ENCODE assay signal across 27 cellular contexts in the genomic region with DNA sequence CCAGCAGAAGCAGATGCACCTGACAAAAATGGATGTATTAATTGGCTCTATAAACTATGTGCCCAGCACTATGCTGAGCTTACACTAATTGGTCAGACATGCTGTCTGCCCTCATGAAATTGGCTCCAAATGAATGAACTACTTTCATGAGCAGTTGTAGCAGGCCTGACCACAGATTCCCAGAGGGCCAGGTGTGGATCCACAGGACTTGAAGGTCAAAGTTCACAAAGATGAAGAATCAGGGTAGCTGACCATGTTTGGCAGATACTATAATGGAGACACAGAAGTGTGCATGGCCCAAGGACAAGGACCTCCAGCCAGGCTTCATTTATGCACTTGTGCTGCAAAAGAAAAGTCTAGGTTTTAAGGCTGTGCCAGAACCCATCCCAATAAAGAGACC. TPM values are rescaled to one million over a fixed set of nuclear protein-coding genes. Genes with fewer than 3 reads are reported as not detected.
"Had no signal": no experiment of that assay in that cellular context is flagged by ENCODE, and none has a peak within 500 bp of the region (broad histone marks: within the 10 kb centered on the region; RNA-seq: fewer than 3 reads in every experiment).

No MANE protein-coding gene starts in this region.

- H3K36me3 Mint-ChIP-seq: WTC11 had no signal

- H3K27ac Mint-ChIP-seq: IgD-negative memory B cell, T-helper 17 cell, WTC11 had no signal

- H3K27me3 Mint-ChIP-seq: activated CD4-positive, alpha-beta T cell treated with anti-CD3 and anti-CD28 coated beads, Interleukin-2, amount 10 ng/mL, durations not matched to agents 24 days and 14 days; activated naive CD8-positive, alpha-beta T cell treated with anti-CD3 and anti-CD28 coated beads, Interleukin-2, amount 10 ng/mL, durations not matched to agents 7 days and 5 days; IgD-negative memory B cell had no signal

- H3K9me3 Mint-ChIP-seq: IgD-negative memory B cell, WTC11 had no signal

- DNase-seq: activated CD4-positive, alpha-beta T cell treated with anti-CD3 and anti-CD28 coated beads for 1 hour; activated CD4-positive, alpha-beta T cell treated with anti-CD3 and anti-CD28 coated beads, Interleukin-2, amount 10 ng/mL, durations not matched to agents 24 days and 14 days; activated CD4-positive, alpha-beta T cell treated with anti-CD3 and anti-CD28 coated beads, Interleukin-2, amount 50 U/mL, for 48 hours; activated effector memory CD4-positive, alpha-beta T cell treated with Interleukin-2 at 50 U/mL for 16 hours; activated naive CD4-positive, alpha-beta T cell; activated naive CD8-positive, alpha-beta T cell treated with anti-CD3 and anti-CD28 coated beads, Interleukin-2, amount 10 ng/mL, durations not matched to agents 7 days and 5 days; activated T-cell treated with anti-CD3 and anti-CD28 coated beads, Interleukin-2, amount 50 U/mL, for 72 hours; aorta; caudate nucleus; KG1; NCI-H1105 treated with DMSO at 0.1 percent for 48 hours; NCI-H1436 treated with DMSO at 0.1 percent for 48 hours; NCI-H1930; NCI-H2171; NCI-H2227 treated with DMSO at 0.1 percent for 48 hours; NCI-H446 treated with DMSO at 0.1 percent for 48 hours; NCI-H524 treated with DMSO at 0.1 percent for 48 hours; NCI-H82; SIG-M5; T-helper 17 cell; T-helper 9 cell had no signal

- H3K4me3 Mint-ChIP-seq: activated CD4-positive, alpha-beta T cell treated with anti-CD3 and anti-CD28 coated beads, Interleukin-2, amount 10 ng/mL, durations not matched to agents 24 days and 14 days; activated naive CD8-positive, alpha-beta T cell treated with anti-CD3 and anti-CD28 coated beads, Interleukin-2, amount 10 ng/mL, durations not matched to agents 7 days and 5 days; activated T-cell treated with anti-CD3 and anti-CD28 coated beads, Interleukin-2, amount 50 U/mL, for 72 hours; IgD-negative memory B cell; T-helper 17 cell; WTC11 had no signal

- ATAC-seq: activated T-cell treated with anti-CD3 and anti-CD28 coated beads, Interleukin-2, amount 50 U/mL, for 72 hours; T-helper 17 cell; WTC11 had no signal

RNA-seq across cellular contexts. Expression of a gene that starts 14.6 kb away (rescaled TPM):
- total RNA-seq: cerebellum, OCI-LY7, RPMI7951 had no signal

RNA-seq across cellular contexts. Expression of a gene that starts 42.0 kb away (rescaled TPM):
- total RNA-seq: MCF 10A, RPMI7951 had no signal

RNA-seq across cellular contexts. Expression of a gene that starts 42.3 kb away (rescaled TPM):
- total RNA-seq: cerebellum, MCF 10A, RPMI7951, WTC11 had no signal
